8 cellular contexts compared by ENCODE assay signal in genomic region chr16:30805056-30805369, GRCh38. TPM values are rescaled to one million over a fixed set of nuclear protein-coding genes. Genes with fewer than 3 reads are reported as not detected.
DNase-seq lines count a peak whose midpoint lies in the region; ATAC-seq and TF ChIP-seq lines count a peak whose summit lies in the region.

No MANE protein-coding gene starts in this region.

- in situ Hi-C loops in GM23248 (cut with MboI): no loop called here

- peak overlapping the region; percentile 88 for H3K4me3 ChIP-seq in GM23248
- peak overlapping the region; percentile 59 to 89 for H3K4me3 ChIP-seq in gastroesophageal sphincter

- no peak for TF ChIP-seq POLR2A in gastroesophageal sphincter (IDR thresholded peaks at IDR 0.05)

- CTCF ChIA-PET in activated B cell treated with CpG ODN at 0.5 μM for 24 hours (lab: Charles Lee): interaction anchor here (1.0 to 2.4 kb wide), 6 partner anchors 9 to 97 kb away, joined by 3 to 10 read pairs (median 6); partner anchors contain the start of gene ZNF629

- H3K27me3 ChIP-seq in GM23248 (replicated peaks; ENCODE audit: insufficient read depth) (no peaks in the 10 kb centered on the region), gastroesophageal sphincter (no peaks in the 10 kb centered on the region)

- intact Hi-C loops in activated B cell treated with CpG ODN at 0.5 μM for 24 hours (cut with micrococcal nuclease) (loop anchor here (1.0 to 5.0 kb wide), 3 partner anchors 18 to 70 kb away; partner anchors contain the start of gene ZNF629), sciatic nerve (cut with DNase I) (loop anchor here (10.0 kb wide), 1 partner anchor 90 kb away; no protein-coding TSS in a partner anchor)

- no peaks in the 10 kb centered on the region for H3K9me3 Mint-ChIP-seq in activated B cell treated with CpG ODN at 0.5 μM for 24 hours

- peaks cover 6% of the 10 kb centered on the region for H3F3A ChIP-seq in GM23248 (ENCODE audit: insufficient read depth)

- TF ChIP-seq CTCF in activated B cell treated with CpG ODN at 0.5 μM for 24 hours (IDR thresholded peaks at IDR 0.05): no peak
- no peak for TF ChIP-seq CTCF in gastroesophageal sphincter (IDR thresholded peaks at IDR 0.05)
- TF ChIP-seq CTCF in GM20000 (IDR thresholded peaks at IDR 0.05; ENCODE audit: extremely low read depth, missing control alignments): no peak

- H3K36me3 Mint-ChIP-seq in activated B cell treated with CpG ODN at 0.5 μM for 24 hours (ENCODE audit: low read depth): no peaks in the 10 kb centered on the region

- H3K27ac ChIP-seq in GM23248 (peak overlapping the region; percentile 80), gastroesophageal sphincter (peak overlapping the region in 3 of 4 donors; percentile 90 to 97 (median 93))

- no peaks in the 10 kb centered on the region for H3K27me3 Mint-ChIP-seq in activated B cell treated with CpG ODN at 0.5 μM for 24 hours

- POLR2A ChIA-PET in activated B cell treated with CpG ODN at 0.5 μM for 24 hours (lab: Charles Lee): interaction anchor here (0.6 to 3.0 kb wide), 21 partner anchors 9 to 375 kb away, joined by 3 to 27 read pairs (median 4); partner anchors contain the start of genes CTF1, FUS, PHKG2 and PRR14

- H3K27ac Mint-ChIP-seq in activated B cell treated with CpG ODN at 0.5 μM for 24 hours: peak overlapping the region; percentile 30

- H3K9ac ChIP-seq in GM23248: peak overlapping the region; percentile 89

- no peaks in the 10 kb centered on the region for H4K20me1 ChIP-seq in GM23248 (ENCODE audit: insufficient read depth)

- no peak for TF ChIP-seq EP300 in gastroesophageal sphincter (IDR thresholded peaks at IDR 0.05)

- peak overlapping the region; percentile 82 for H3K4me3 Mint-ChIP-seq in activated B cell treated with CpG ODN at 0.5 μM for 24 hours

- H3K36me3 ChIP-seq in GM23248 (ENCODE audit: low read depth) (no peaks in the 10 kb centered on the region), gastroesophageal sphincter (no peaks in the 10 kb centered on the region)

- DNase-seq in GM23248: no peak
- no peak for DNase-seq in activated B cell treated with CpG ODN at 0.5 μM for 24 hours
- no peak for DNase-seq in sciatic nerve (ENCODE audit: low spot score)
- no peak for DNase-seq in GM20000 (ENCODE audit: low spot score)

- H3K79me2 ChIP-seq in GM23248 (ENCODE audit: insufficient read depth): no peaks in the 10 kb centered on the region

- H3K9me2 ChIP-seq in GM23248 (ENCODE audit: insufficient read depth): no peaks in the 10 kb centered on the region

- H3K4me1 ChIP-seq in GM23248 (ENCODE audit: insufficient read depth) (peaks cover 10% of the 10 kb centered on the region), gastroesophageal sphincter (peaks cover 0 to 24% (median 11%) of the 10 kb centered on the region in 3 donors)

- H3K9me3 ChIP-seq in GM23248 (ENCODE audit: low read depth): no peaks in the 10 kb centered on the region
- H3K9me3 ChIP-seq in gastroesophageal sphincter: no peaks in the 10 kb centered on the region

- ATAC-seq in activated B cell treated with CpG ODN at 0.5 μM for 24 hours (ENCODE audit: low read depth) (no peak), gastroesophageal sphincter (no peak), sciatic nerve (peak; percentile 6), GM18519 (IDR thresholded peaks at IDR 0.05; ENCODE audit: low FRiP score, unreplicated experiment) (no peak), HG03342 (IDR thresholded peaks at IDR 0.05; ENCODE audit: unreplicated experiment) (no peak), GM21529 (IDR thresholded peaks at IDR 0.05; ENCODE audit: unreplicated experiment) (no peak)

- H2AFZ ChIP-seq in GM23248: peak overlapping the region; percentile 98

- 19 to 25% methylated on average over 8 of the region's 8 CpGs for WGBS in GM23248 (ENCODE audit: low coverage in 1 of 2, low lambda C conversion rate in 2 of 2, missing lambda C conversion rate in 2 of 2), 2 experiments
- 40 to 100% methylated on average over 1 to 3 of the region's 8 CpGs for WGBS in gastroesophageal sphincter (ENCODE audit: low coverage in 1 of 2), 2 donors

- peaks cover 22% of the 10 kb centered on the region for H3K4me1 Mint-ChIP-seq in activated B cell treated with CpG ODN at 0.5 μM for 24 hours

- peak overlapping the region; percentile 96 for H3K4me2 ChIP-seq in GM23248 (ENCODE audit: unreplicated experiment)

RNA-seq across cellular contexts. Expression of gene ZNF629, which starts 18.0 kb away (rescaled TPM):
- total RNA-seq in GM23248 (2014; rRNA removed; shearing (Covaris generic)): 12.2 and 19.3 TPM in 2 replicates
- 4.8 and 5.0 TPM in 2 replicates for polyA plus RNA-seq in GM23248 (2016; fragmentation: Nextera tagmentation; extraction: Ambion mirVana)
- 9.1 and 9.3 TPM in 2 replicates for total RNA-seq in activated B cell treated with CpG ODN at 0.5 μM for 24 hours
- total RNA-seq in gastroesophageal sphincter: 10 to 100 TPM; 12.3 to 16.5 (median 14.5) TPM
- 14.0 TPM for total RNA-seq in sciatic nerve

RNA-seq across cellular contexts. Expression of gene RNF40, which starts 42.9 kb away (rescaled TPM):
- total RNA-seq in GM23248 (2014; rRNA removed; shearing (Covaris generic)): 97.9 and 99.0 TPM in 2 replicates
- 71.2 and 71.5 TPM in 2 replicates for polyA plus RNA-seq in GM23248 (2016; fragmentation: Nextera tagmentation; extraction: Ambion mirVana)
- 99.6 and 117 TPM in 2 replicates for total RNA-seq in activated B cell treated with CpG ODN at 0.5 μM for 24 hours
- total RNA-seq in gastroesophageal sphincter: 100 to 1,000 TPM in 1 of 4 donors, 10 to 100 TPM in 3; 76.4 to 108 (median 80.6) TPM
- total RNA-seq in sciatic nerve: 92.9 TPM

RNA-seq across cellular contexts. Expression of gene CFAP119, which starts 43.2 kb away (rescaled TPM):
- 0.89 and 2.7 TPM in 2 replicates for total RNA-seq in GM23248 (2014; rRNA removed; shearing (Covaris generic))
- 4.1 and 4.6 TPM in 2 replicates for polyA plus RNA-seq in GM23248 (2016; fragmentation: Nextera tagmentation; extraction: Ambion mirVana)
- total RNA-seq in activated B cell treated with CpG ODN at 0.5 μM for 24 hours: 6.2 and 8.8 TPM in 2 replicates
- 1 to 10 TPM in 2 of 4 donors, not detected in 2; 1.3 to 1.9 TPM for total RNA-seq in gastroesophageal sphincter
- total RNA-seq in sciatic nerve: 5.5 TPM

RNA-seq across cellular contexts. Expression of gene PHKG2, which starts 56.8 kb away (rescaled TPM):
- 12.5 and 19.9 TPM in 2 replicates for total RNA-seq in GM23248 (2014; rRNA removed; shearing (Covaris generic))
- 15.7 and 17.0 TPM in 2 replicates for polyA plus RNA-seq in GM23248 (2016; fragmentation: Nextera tagmentation; extraction: Ambion mirVana)
- total RNA-seq in activated B cell treated with CpG ODN at 0.5 μM for 24 hours (45.3 and 51.4 TPM in 2 replicates), gastroesophageal sphincter (10 to 100 TPM; 19.4 to 29.0 (median 23.4) TPM), sciatic nerve (21.3 TPM)
